In genomic region chr9:123954921-123955320, GRCh38 we compare ENCODE assay signal across 27 cellular contexts. TPM values are rescaled to one million over a fixed set of nuclear protein-coding genes. Genes with fewer than 3 reads are reported as not detected.
DNase-seq lines count a peak whose midpoint lies in the region; ATAC-seq and TF ChIP-seq lines count a peak whose summit lies in the region.
"Had no signal": no experiment of that assay in that cellular context is flagged by ENCODE, and none has a peak within 500 bp of the region (broad histone marks: within the 10 kb centered on the region; RNA-seq: fewer than 3 reads in every experiment).

No MANE protein-coding gene starts in this region.

- H2BK20ac ChIP-seq in H9 (ENCODE audit: low read depth, low read length, poor library complexity, severe bottlenecking) = no peak overlapping the region

- no peak for ATAC-seq in HG03139 (IDR thresholded peaks at IDR 0.05; ENCODE audit: unreplicated experiment)
- ATAC-seq: activated T-cell treated with anti-CD3 and anti-CD28 coated beads, Interleukin-2, amount 50 U/mL, for 72 hours; naive thymus-derived CD8-positive, alpha-beta T cell; T-helper 17 cell had no signal

- H2BK12ac ChIP-seq in H9 (ENCODE audit: insufficient read length, low read depth, low read length) = no peak overlapping the region

- no peak overlapping the region for H4K5ac ChIP-seq in H9 (ENCODE audit: insufficient read length, low read depth, low read length)

- no peaks in the 10 kb centered on the region for H3K27me3 ChIP-seq in H9 (ENCODE audit: insufficient read depth, low read length)
- peaks cover 0 to 55% (median 4%) of the 10 kb centered on the region in 3 donors for H3K27me3 ChIP-seq in stomach

- H3K4ac ChIP-seq in H9 (ENCODE audit: low read depth, low read length) = no peak overlapping the region

- H3K9me3 ChIP-seq in H9 (ENCODE audit: control insufficient read depth, low read depth, low read length) (no peaks in the 10 kb centered on the region), stomach (peaks cover 0 to 8% (median 0%) of the 10 kb centered on the region in 4 donors)
- H3K9me3 ChIP-seq: suprapubic skin had no signal

- no peaks in the 10 kb centered on the region for H3K23me2 ChIP-seq in H9 (ENCODE audit: insufficient read length, low read depth, low read length, poor library complexity, severe bottlenecking)

- intact Hi-C loops in stomach (cut with DNase I; ENCODE audit: low total_unique reads) = no loop called here

- TF ChIP-seq CTCF in H9 (conservative IDR thresholded peaks at IDR 0.05) = no peak
- no peak for TF ChIP-seq CTCF in NB4 (IDR thresholded peaks at IDR 0.05; ENCODE audit: low read depth, low read length)
- no peak for TF ChIP-seq CTCF in stomach (IDR thresholded peaks at IDR 0.05)

- H3T11ph ChIP-seq in H9 (ENCODE audit: low read length) = no peak overlapping the region

- TF ChIP-seq EP300 in stomach (IDR thresholded peaks at IDR 0.05) = no peak

- H3K9ac ChIP-seq in H9 (ENCODE audit: extremely low read depth, insufficient read length, low read length) = no peak overlapping the region

- H3K56ac ChIP-seq in H9 (ENCODE audit: insufficient read length, low read depth, low read length) = no peak overlapping the region

- H4K8ac ChIP-seq in H9 (replicated peaks; ENCODE audit: insufficient read length, low read depth, low read length) = no peak overlapping the region

- H2AK5ac ChIP-seq in H9 (ENCODE audit: insufficient read length, low read length) = no peak overlapping the region

- H3K27ac Mint-ChIP-seq in H9 = peak overlapping the region in 1 of 3 experiments; percentile 18; a peak in 1 of 7 replicates
- H3K27ac Mint-ChIP-seq: activated naive CD8-positive, alpha-beta T cell treated with anti-CD3 and anti-CD28 coated beads for 36 hours; activated T-cell treated with anti-CD3 and anti-CD28 coated beads, Interleukin-2, amount 50 U/mL, for 72 hours; dendritic cell treated with granulocyte-macrophage colony-stimulating factor and Interleukin-4, amounts not matched to agents 40 ng/mL and 50 ng/mL, for 4 days; memory B cell; T-helper 17 cell had no signal

- H3K27me3 Mint-ChIP-seq in H9 (ENCODE audit: low read depth) = peaks cover 43% of the 10 kb centered on the region

- no peaks in the 10 kb centered on the region for H3K79me1 ChIP-seq in H9 (ENCODE audit: insufficient read depth, low read depth, low read length, poor library complexity, severe bottlenecking)

- no peak overlapping the region for H2BK5ac ChIP-seq in H9 (ENCODE audit: insufficient read length, low read length)

- peak overlapping the region; percentile 32 for H3K18ac ChIP-seq in H9 (ENCODE audit: insufficient read length, low read depth, low read length)

- no peak overlapping the region for H4K91ac ChIP-seq in H9 (ENCODE audit: insufficient read length, low read depth, low read length)

- H2BK120ac ChIP-seq in H9 (ENCODE audit: low read depth, low read length, poor library complexity, severe bottlenecking) = no peak overlapping the region

- H3K36me3 Mint-ChIP-seq in H9 (ENCODE audit: insufficient read depth in 1 of 3, low read depth in 3 of 3) = no peaks in the 10 kb centered on the region
- H3K36me3 Mint-ChIP-seq: activated naive CD8-positive, alpha-beta T cell treated with anti-CD3 and anti-CD28 coated beads for 36 hours; memory B cell had no signal

- no peaks in the 10 kb centered on the region; a peak in 1 of 5 replicates for H3K9me3 Mint-ChIP-seq in H9
- H3K9me3 Mint-ChIP-seq: activated naive CD8-positive, alpha-beta T cell treated with anti-CD3 and anti-CD28 coated beads for 36 hours; activated T-cell treated with anti-CD3 and anti-CD28 coated beads, Interleukin-2, amount 50 U/mL, for 72 hours; dendritic cell treated with granulocyte-macrophage colony-stimulating factor and Interleukin-4, amounts not matched to agents 40 ng/mL and 50 ng/mL, for 4 days; memory B cell had no signal

- no CpG with 5 or more reads among the region's 6 CpGs for WGBS in H9 (ENCODE audit: extremely low coverage, insufficient read length, low lambda C conversion rate)
- WGBS in stomach, 5 donors = 55 to 67% (median 61%) methylated on average over 6 of the region's 6 CpGs

- H3K4me3 Mint-ChIP-seq in H9 = no peak overlapping the region
- H3K4me3 Mint-ChIP-seq: activated naive CD8-positive, alpha-beta T cell treated with anti-CD3 and anti-CD28 coated beads for 36 hours; activated T-cell treated with anti-CD3 and anti-CD28 coated beads, Interleukin-2, amount 50 U/mL, for 72 hours; dendritic cell treated with granulocyte-macrophage colony-stimulating factor and Interleukin-4, amounts not matched to agents 40 ng/mL and 50 ng/mL, for 4 days; memory B cell; naive thymus-derived CD8-positive, alpha-beta T cell; T-helper 17 cell had no signal

- H3K27ac ChIP-seq in H9 (ENCODE audit: insufficient read length, low read depth, low read length) (no peak overlapping the region), stomach (no peak overlapping the region)
- H3K27ac ChIP-seq: brain microvascular endothelial cell, suprapubic skin, WERI-Rb-1 had no signal

- no peak for DNase-seq in H9
- peak; percentile 61 for DNase-seq in NB4 (ENCODE audit: low read depth)
- peak; percentile 60 for DNase-seq in fibroblast of peridontal ligament (ENCODE audit: extremely low read depth)
- peak; percentile 28 for DNase-seq in skeletal muscle cell (ENCODE audit: low read depth)
- DNase-seq in stomach = no peak
- no peak for DNase-seq in activated CD4-positive, alpha-beta T cell treated with anti-CD3 and anti-CD28 coated beads for 4 hours
- DNase-seq: activated naive CD8-positive, alpha-beta T cell treated with anti-CD3 and anti-CD28 coated beads for 36 hours; activated T-cell treated with anti-CD3 and anti-CD28 coated beads, Interleukin-2, amount 50 U/mL, for 72 hours; brain microvascular endothelial cell; C1 segment of cervical spinal cord; DMS 273 treated with DMSO at 0.1 percent for 48 hours; GF-D8; hippocampal formation; MM.1S; NCI-H187 treated with DMSO at 0.1 percent for 48 hours; NCI-H446; SIG-M5; stimulated activated CD4-positive, alpha-beta T cell treated with anti-CD3 and anti-CD28 coated beads, Interleukin-4, amount 100 ng/mL, for 24 hours; T-helper 17 cell; WERI-Rb-1 had no signal

- no peak for TF ChIP-seq POLR2A in NB4 (IDR thresholded peaks at IDR 0.05; ENCODE audit: extremely low read depth, insufficient read length)
- TF ChIP-seq POLR2A in stomach (IDR thresholded peaks at IDR 0.05) = no peak

- H3K14ac ChIP-seq in H9 (ENCODE audit: insufficient read depth, low read length) = no peak overlapping the region

- peaks cover 13 to 25% of the 10 kb centered on the region in 2 experiments for H3K4me1 Mint-ChIP-seq in H9
- H3K4me1 Mint-ChIP-seq: memory B cell; naive thymus-derived CD8-positive, alpha-beta T cell had no signal

- H4K20me1 ChIP-seq in H9 (ENCODE audit: control insufficient read depth, insufficient read depth, insufficient read length) = no peaks in the 10 kb centered on the region

- H3K4me1 ChIP-seq in H9 (ENCODE audit: insufficient read depth, low read length) = no peaks in the 10 kb centered on the region
- H3K4me1 ChIP-seq in stomach = no peaks in the 10 kb centered on the region
- H3K4me1 ChIP-seq: suprapubic skin had no signal

- no peak overlapping the region for H2BK15ac ChIP-seq in H9 (ENCODE audit: low read depth, low read length)

- no peaks in the 10 kb centered on the region for H3K36me3 ChIP-seq in stomach
- H3K36me3 ChIP-seq: brain microvascular endothelial cell, suprapubic skin, WERI-Rb-1 had no signal

- no peaks in the 10 kb centered on the region for H3K79me2 ChIP-seq in H9 (ENCODE audit: insufficient read depth, low read length)

- H3K23ac ChIP-seq in H9 (ENCODE audit: insufficient read length, low read depth, low read length) = no peak overlapping the region

- no peak overlapping the region for H3K4me2 ChIP-seq in H9 (ENCODE audit: insufficient read depth, insufficient read length, low read length)
- H3K4me2 ChIP-seq: smooth muscle cell had no signal

- H3K4me3 ChIP-seq in NB4 (ENCODE audit: low read depth, low read length) (no peak overlapping the region), skeletal muscle cell (ENCODE audit: low read depth, low read length) (no peak overlapping the region), stomach (no peak overlapping the region)
- H3K4me3 ChIP-seq: smooth muscle cell, suprapubic skin had no signal

- H2AFZ ChIP-seq in H9 (ENCODE audit: low read length) = no peak overlapping the region

RNA-seq across cellular contexts. Expression of gene DENND1A, which starts 25.0 kb away (rescaled TPM):
- total RNA-seq in H9 (2021) (18.0 and 20.4 TPM in 2 replicates), stomach (100 to 1,000 TPM in 1 of 5 donors, 10 to 100 TPM in 4; 20.0 to 109 (median 30.9) TPM)
- 1 to 10 TPM; 4.4 to 8.7 (median 6.6) TPM for polyA plus RNA-seq in stomach

RNA-seq across cellular contexts. Expression of gene LHX2, which starts 56.6 kb away (rescaled TPM):
- total RNA-seq in H9 (2021) (not detected in 2 replicates), stomach (under 1 TPM in 1 of 5 donors, not detected in 4; 0.18 TPM)
- not detected for polyA plus RNA-seq in stomach
- total RNA-seq: activated naive CD8-positive, alpha-beta T cell treated with anti-CD3 and anti-CD28 coated beads for 36 hours; activated T-cell treated with anti-CD3 and anti-CD28 coated beads, Interleukin-2, amount 50 U/mL, for 72 hours; epithelial cell of proximal tubule; naive thymus-derived CD8-positive, alpha-beta T cell; smooth muscle cell; T-helper 17 cell had no signal
- polyA plus RNA-seq: naive thymus-derived CD8-positive, alpha-beta T cell; smooth muscle cell had no signal

Comparison
In these comparisons a context has a peak if more than half of its experiments do, and no peak if none do; other contexts are left out.
1. DNase-seq: peak in NB4 (single experiment), fibroblast of peridontal ligament (single experiment) and skeletal muscle cell (single experiment); none in H9 (single experiment), stomach (single experiment) and activated CD4-positive, alpha-beta T cell treated with anti-CD3 and anti-CD28 coated beads for 4 hours (0 of 2).